23 cellular contexts compared by ENCODE assay signal in the genomic region with DNA sequence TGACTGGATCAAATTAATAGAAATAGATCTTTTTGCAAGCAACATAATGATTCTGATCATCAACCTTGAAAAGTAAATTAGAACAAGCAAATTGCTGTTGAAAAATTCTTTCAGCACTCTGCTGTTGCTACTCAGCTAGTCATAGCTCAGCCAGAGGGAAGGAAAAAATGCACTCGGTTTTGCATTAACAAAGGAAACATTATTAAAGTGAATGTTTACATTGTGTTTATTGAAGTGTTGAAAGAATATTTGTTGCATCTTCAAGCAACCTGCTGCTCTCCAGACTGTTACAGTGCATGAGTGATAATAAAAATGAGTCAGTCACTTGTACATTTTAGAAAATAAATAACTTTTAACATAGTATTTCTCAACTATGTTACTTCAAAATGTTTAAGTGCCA. TPM values are rescaled to one million over a fixed set of nuclear protein-coding genes. Genes with fewer than 3 reads are reported as not detected.
DNase-seq lines count a peak whose midpoint lies in the region; ATAC-seq, FAIRE-seq and TF ChIP-seq lines count a peak whose summit lies in the region.
"Had no signal": no experiment of that assay in that cellular context is flagged by ENCODE, and none has a peak within 500 bp of the region (broad histone marks: within the 10 kb centered on the region; RNA-seq: fewer than 3 reads in every experiment).

No MANE protein-coding gene starts in this region.

- in situ Hi-C loops in Caki2 (cut with HindIII; ENCODE audit: low pct_unique_long_range_greater_than_20kb, low sequenced_read_pairs) = no loop called here

- H3K27ac ChIP-seq in SK-N-MC (0 out of 2 replicates have a peak overlapping the region, but pooled peaks have one; percentile 43), upper lobe of left lung (no peak overlapping the region)

- FAIRE-seq in HTR-8/SVneo (lab: Jason Lieb, UNC) = peak; percentile 9
- FAIRE-seq: GM12878, HepG2 had no signal

- no peaks in the 10 kb centered on the region for H3K36me3 Mint-ChIP-seq in nephron (ENCODE audit: low read depth)
- H3K36me3 Mint-ChIP-seq: IgD-negative memory B cell had no signal

- H3K27ac Mint-ChIP-seq in nephron = peak overlapping the region; percentile 58 to 65 (median 59)
- H3K27ac Mint-ChIP-seq: CD4-positive, CD25-positive, alpha-beta regulatory T cell; CD8-positive, alpha-beta memory T cell; IgD-negative memory B cell had no signal

- no peaks in the 10 kb centered on the region for H3K27me3 Mint-ChIP-seq in nephron (ENCODE audit: low read depth)
- H3K27me3 Mint-ChIP-seq: CD4-positive, CD25-positive, alpha-beta regulatory T cell; CD8-positive, alpha-beta memory T cell; IgD-negative memory B cell had no signal

- H3K9me3 ChIP-seq in SK-N-MC (ENCODE audit: low read depth, low read length) = no peaks in the 10 kb centered on the region
- no peaks in the 10 kb centered on the region for H3K9me3 ChIP-seq in upper lobe of left lung
- H3K9me3 ChIP-seq: BE2C, Caco-2 had no signal

- TF ChIP-seq CTCF in nephron (IDR thresholded peaks at IDR 0.05; ENCODE audit: unreplicated experiment in 3 of 3) (no peak), upper lobe of left lung (IDR thresholded peaks at IDR 0.05) (no peak)

- WGBS in upper lobe of left lung, 2 donors = 33 to 48% methylated on average over 1 of the region's 1 CpG

- H3K27me3 ChIP-seq in upper lobe of left lung = no peaks in the 10 kb centered on the region
- H3K27me3 ChIP-seq: BE2C had no signal

- H3K4me1 ChIP-seq in upper lobe of left lung = no peaks in the 10 kb centered on the region
- H3K4me1 ChIP-seq: BE2C had no signal

- no peak overlapping the region for H3K4me3 Mint-ChIP-seq in nephron
- H3K4me3 Mint-ChIP-seq: CD4-positive, CD25-positive, alpha-beta regulatory T cell; CD8-positive, alpha-beta memory T cell; H9; IgD-negative memory B cell had no signal

- TF ChIP-seq EP300 in upper lobe of left lung (IDR thresholded peaks at IDR 0.05) = no peak

- TF ChIP-seq POLR2A in upper lobe of left lung (IDR thresholded peaks at IDR 0.05) = no peak

- no peak overlapping the region for H3K9ac ChIP-seq in SK-N-MC (ENCODE audit: insufficient read length)

- ATAC-seq in upper lobe of left lung (ENCODE audit: low FRiP score in 2 of 2) (no peak), GM18502 (IDR thresholded peaks at IDR 0.05; ENCODE audit: poor library complexity, unreplicated experiment) (no peak), GM21367 (IDR thresholded peaks at IDR 0.05; ENCODE audit: unreplicated experiment) (no peak)
- ATAC-seq: GM12878, HepG2 had no signal

- H3K36me3 ChIP-seq in SK-N-MC (ENCODE audit: insufficient read depth, low read length) (no peaks in the 10 kb centered on the region), upper lobe of left lung (peaks cover 0 to 14% (median 0%) of the 10 kb centered on the region in 4 donors)
- H3K36me3 ChIP-seq: BE2C had no signal

- H3K9me3 Mint-ChIP-seq in nephron = no peaks in the 10 kb centered on the region
- H3K9me3 Mint-ChIP-seq: CD4-positive, CD25-positive, alpha-beta regulatory T cell; CD8-positive, alpha-beta memory T cell; H9; IgD-negative memory B cell had no signal

- peaks cover 31% of the 10 kb centered on the region for H3K4me1 Mint-ChIP-seq in nephron
- H3K4me1 Mint-ChIP-seq: CD4-positive, CD25-positive, alpha-beta regulatory T cell; CD8-positive, alpha-beta memory T cell; IgD-negative memory B cell had no signal

- no peak overlapping the region for H3K4me3 ChIP-seq in SK-N-MC
- H3K4me3 ChIP-seq in upper lobe of left lung = no peak overlapping the region
- H3K4me3 ChIP-seq: GM12878 had no signal

- DNase-seq in Caki2 (ENCODE audit: low read depth) (peak; percentile 19), HTR-8/SVneo (ENCODE audit: insufficient read length, low spot score) (no peak), SK-N-MC (ENCODE audit: low read depth, low spot score) (no peak), iPS-NIHi11 (ENCODE audit: low spot score) (no peak), upper lobe of left lung (no peak)
- DNase-seq: ACHN; BE2C; C1 segment of cervical spinal cord; Caco-2; CD4-positive, CD25-positive, alpha-beta regulatory T cell; CD8-positive, alpha-beta memory T cell; DMS153; DND-41; EL; GOT3; H9; KBM-7 had no signal

RNA-seq across cellular contexts. Expression of gene AP5M1, which starts 26.5 kb away (rescaled TPM):
- total RNA-seq in Caki2 (2014; rRNA removed; shearing (Covaris generic); ENCODE audit: low replicate concordance) = 4.0 and 13.1 TPM in 2 replicates
- 10 to 100 TPM; 17.8 to 38.1 (median 24.9) TPM for total RNA-seq in upper lobe of left lung

RNA-seq across cellular contexts. Expression of gene EXOC5, which starts 26.6 kb away (rescaled TPM):
- total RNA-seq in Caki2 (2014; rRNA removed; shearing (Covaris generic); ENCODE audit: low replicate concordance) = 21.0 and 29.7 TPM in 2 replicates
- total RNA-seq in upper lobe of left lung = 10 to 100 TPM; 21.4 to 63.2 (median 48.0) TPM
